Comparison of ENCODE assay signal across 1 cellular context in genomic region chr3:29285356-29286070, GRCh38.
TF ChIP-seq lines count a peak whose summit lies in the region.

No MANE protein-coding gene starts in this region.

TF ChIP-seq in GM12878, 131 proteins besides CTCF, POLR2A, EP300 and RAD21:
- TF ChIP-seq ZNF207 (IDR thresholded peaks at IDR 0.05; ENCODE audit: borderline replicate concordance) = no peak
